ENCODE assay signal across 8 cellular contexts in the genomic region with DNA sequence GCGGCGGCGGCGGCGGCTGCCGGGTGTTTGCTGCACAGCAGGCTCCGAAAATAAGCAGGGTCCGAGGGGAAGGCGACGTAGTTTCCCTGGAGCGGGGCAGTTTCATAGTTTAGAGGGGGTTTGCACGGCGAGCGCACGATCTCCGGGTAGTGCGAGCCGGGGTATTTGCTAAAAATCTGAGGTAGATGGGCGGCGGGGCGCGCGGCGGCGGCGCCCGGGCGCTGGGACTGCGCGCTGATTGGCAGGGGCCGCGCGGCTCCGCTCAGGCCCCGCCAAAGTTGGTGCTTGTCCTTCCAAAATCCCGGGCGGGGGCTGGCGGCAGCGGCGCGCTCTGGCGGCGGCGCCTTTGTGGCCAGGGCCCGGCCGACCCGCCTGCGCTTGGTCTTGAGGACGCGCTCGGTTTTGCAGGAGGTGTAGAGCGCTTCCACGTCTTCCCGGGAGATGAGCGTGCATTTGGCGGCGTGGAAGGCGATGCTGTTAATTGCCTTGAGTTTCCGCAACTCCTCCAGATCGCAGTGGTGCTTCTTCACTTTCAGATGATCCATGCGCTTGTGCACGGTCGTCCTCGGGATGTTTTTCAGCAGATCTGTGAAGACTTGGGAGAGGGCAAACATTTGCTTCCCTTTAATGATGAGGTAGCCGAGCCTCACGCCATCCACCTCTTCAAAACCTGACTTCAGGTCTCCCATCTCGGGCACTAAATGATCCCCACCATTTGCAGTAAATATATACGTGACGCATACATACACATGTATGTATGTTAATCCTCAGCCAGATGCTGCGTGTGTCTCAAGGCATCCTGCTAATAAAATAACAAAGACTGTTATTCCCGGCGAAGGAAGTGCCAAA. TPM values are rescaled to one million over a fixed set of nuclear protein-coding genes. Genes with fewer than 3 reads are reported as not detected.
DNase-seq lines count a peak whose midpoint lies in the region; ATAC-seq, FAIRE-seq and TF ChIP-seq lines count a peak whose summit lies in the region.

No MANE protein-coding gene starts in this region.

- 5% methylated on average over 41 of the region's 72 CpGs for WGBS in HepG2 (ENCODE audit: low lambda C conversion rate)
- WGBS in stomach, 5 donors, result 2 to 8% (median 2%) methylated on average over 23 to 72 of the region's 72 CpGs

- DNase-seq in CD4-positive, CD25-positive, alpha-beta regulatory T cell, result peak in 2 of 3 donors; percentile 29 to 32
- DNase-seq in HepG2 (ENCODE audit: low spot score), result no peak
- DNase-seq in stomach, result peak; percentile 38
- no peak for DNase-seq in NCI-H524 treated with DMSO at 0.1 percent for 48 hours (lab: John Stamatoyannopoulos, UW)

- intact Hi-C loops in HepG2 (cut with micrococcal nuclease; ENCODE audit: unreplicated experiment), result loop anchor here (2.0 kb wide), 2 partner anchors 15 to 21 kb away; no protein-coding TSS in a partner anchor
- intact Hi-C loops in stomach (cut with DNase I; ENCODE audit: low total_unique reads), result no loop called here

- peak overlapping the region; percentile 79 to 93 (median 85) for H3K4me3 Mint-ChIP-seq in CD4-positive, CD25-positive, alpha-beta regulatory T cell

- H3K4me2 ChIP-seq in HepG2 (ENCODE audit: low read depth, low read length), result peak overlapping the region; percentile 98

- CTCF ChIA-PET in HepG2 (lab: Yijun Ruan, JAX; ENCODE audit: low intra/inter-chr PET ratio, low total read pairs), result interaction anchor here (0.8 to 1.1 kb wide), 2 partner anchors 20 to 21 kb away, joined by 4 to 6 read pairs; no protein-coding TSS in a partner anchor

- no peaks in the 10 kb centered on the region for H3K9me3 ChIP-seq in CD4-positive, CD25-positive, alpha-beta regulatory T cell (ENCODE audit: control insufficient read depth in 2 of 2, low read length in 2 of 2)
- H3K9me3 ChIP-seq in HepG2 (ENCODE audit: low read length) (no peaks in the 10 kb centered on the region), stomach (no peaks in the 10 kb centered on the region)

- peak overlapping the region; percentile 64 for H3K9ac ChIP-seq in HepG2 (ENCODE audit: insufficient read depth, low read depth, low read length)

- H3K4me1 Mint-ChIP-seq in CD4-positive, CD25-positive, alpha-beta regulatory T cell, result peaks cover 23 to 41% (median 31%) of the 10 kb centered on the region in 4 donors

- no peaks in the 10 kb centered on the region for H3K9me3 Mint-ChIP-seq in CD4-positive, CD25-positive, alpha-beta regulatory T cell

- peak; percentile 16 to 30 for ATAC-seq in CD4-positive, CD25-positive, alpha-beta regulatory T cell (ENCODE audit: low read depth in 2 of 2)
- ATAC-seq in GM18868 (IDR thresholded peaks at IDR 0.05; ENCODE audit: unreplicated experiment), result peak; percentile 66
- ATAC-seq in HG03095 (IDR thresholded peaks at IDR 0.05; ENCODE audit: unreplicated experiment), result peak; percentile 54
- ATAC-seq in HepG2, result peak; percentile 81

- no peaks in the 10 kb centered on the region for H3K36me3 ChIP-seq in CD4-positive, CD25-positive, alpha-beta regulatory T cell (ENCODE audit: control insufficient read depth, insufficient read depth, low read length)
- H3K36me3 ChIP-seq in HepG2 (replicated peaks in 1 of 2; ENCODE audit: control insufficient read depth in 1 of 2, insufficient read depth in 2 of 2, low read length in 2 of 2) (no peaks in the 10 kb centered on the region), stomach (no peaks in the 10 kb centered on the region)

- peak; percentile 48 for TF ChIP-seq POLR2A in Raji (IDR thresholded peaks at IDR 0.05; ENCODE audit: insufficient read depth, low read depth, low read length)
- 0 out of 4 replicates have a peak, but pooled peaks of 1 of the 2 experiments have one; percentile 29 for TF ChIP-seq POLR2A in HepG2 (IDR thresholded peaks at IDR 0.05; ENCODE audit: insufficient read depth in 1 of 2, low read depth in 2 of 2, low read length in 2 of 2)
- TF ChIP-seq POLR2A in stomach (IDR thresholded peaks at IDR 0.05), result no peak

- peak overlapping the region; percentile 73 for H2AFZ ChIP-seq in HepG2 (ENCODE audit: low read length)

- H3K36me3 Mint-ChIP-seq in CD4-positive, CD25-positive, alpha-beta regulatory T cell, result no peaks in the 10 kb centered on the region

- TF ChIP-seq RAD21 in HepG2 (CRISPR knock-in tag; IDR thresholded peaks at IDR 0.05), result peak; percentile 58; the same call in 1 of the 2 replicates

- H3K4me3 ChIP-seq in CD4-positive, CD25-positive, alpha-beta regulatory T cell (ENCODE audit: low read depth, low read length), result peak overlapping the region; percentile 73
- H3K4me3 ChIP-seq in HepG2 (replicated peaks in 1 of 3; ENCODE audit: insufficient read depth in 1 of 3, low read depth in 2 of 3, low read length in 3 of 3) (peak overlapping the region; percentile 80 to 91 (median 81)), stomach (peak overlapping the region; percentile 58 to 76 (median 67))

- FAIRE-seq in HepG2 (lab: Jason Lieb, UNC), result no peak

- no peak for TF ChIP-seq EP300 in HepG2 (IDR thresholded peaks at IDR 0.05; ENCODE audit: low read depth in 2 of 2, low read length in 2 of 2)
- TF ChIP-seq EP300 in HepG2 (CRISPR knock-in tag; IDR thresholded peaks at IDR 0.05; ENCODE audit: borderline replicate concordance), result no peak
- no peak for TF ChIP-seq EP300 in stomach (IDR thresholded peaks at IDR 0.05)

- POLR2A ChIA-PET in HepG2 (lab: Yijun Ruan, JAX), result interaction anchor here (0.6 to 5.4 kb wide), 6 partner anchors 10 to 105 kb away, joined by 3 to 92 read pairs (median 32); partner anchors contain the start of gene SKIDA1

- no peaks in the 10 kb centered on the region for H4K20me1 ChIP-seq in HepG2 (ENCODE audit: insufficient read depth, low read length)

- peaks cover 39% of the 10 kb centered on the region for H3K4me1 ChIP-seq in CD4-positive, CD25-positive, alpha-beta regulatory T cell (ENCODE audit: control insufficient read depth, insufficient read depth, low read length, poor library complexity, severe bottlenecking)
- H3K4me1 ChIP-seq in HepG2 (ENCODE audit: insufficient read depth, low read length), result peaks cover 62% of the 10 kb centered on the region
- H3K4me1 ChIP-seq in stomach, result peaks cover 6 to 69% (median 37%) of the 10 kb centered on the region in 4 donors

- no peak overlapping the region for H3K27ac ChIP-seq in CD4-positive, CD25-positive, alpha-beta regulatory T cell (ENCODE audit: insufficient read depth, low read length, poor library complexity, severe bottlenecking)
- peak overlapping the region; percentile 81 for H3K27ac ChIP-seq in cingulate gyrus (ENCODE audit: low read depth, low read length)
- H3K27ac ChIP-seq in HepG2 (ENCODE audit: extremely low read length, insufficient read depth, low read length), result peak overlapping the region; percentile 56
- peak overlapping the region; percentile 68 to 82 (median 79) for H3K27ac ChIP-seq in stomach

- peaks cover 87% of the 10 kb centered on the region for H3K27me3 Mint-ChIP-seq in CD4-positive, CD25-positive, alpha-beta regulatory T cell

- in situ Hi-C loops in HepG2 (cut with HindIII; ENCODE audit: extremely low pct_ligation_motif_present, low pct_unique_long_range_greater_than_20kb), result loop anchor here (25.0 kb wide), 1 partner anchor 795 kb away; the partner anchor contains the start of genes BMI1 and COMMD3

- TF ChIP-seq CTCF in HepG2 (CRISPR knock-in tag; IDR thresholded peaks at IDR 0.05), result peak; percentile 27; the same call in 1 of the 2 replicates
- no peak for TF ChIP-seq CTCF in stomach (IDR thresholded peaks at IDR 0.05)

- H3K79me2 ChIP-seq in HepG2 (ENCODE audit: insufficient read depth, low read length), result peaks cover 2% of the 10 kb centered on the region

- BruUV-seq in HepG2 (replicated peaks; lab: Mats Ljungman, UMichigan), result TSS peak; percentile 71

- H3K27me3 ChIP-seq in CD4-positive, CD25-positive, alpha-beta regulatory T cell (ENCODE audit: control insufficient read depth, insufficient read depth, low read length), result peaks cover 72% of the 10 kb centered on the region
- H3K27me3 ChIP-seq in HepG2 (ENCODE audit: control insufficient read depth in 1 of 2, insufficient read depth in 2 of 2, low read length in 2 of 2) (no peaks in the 10 kb centered on the region; a peak in 1 of 5 replicates), stomach (peaks cover 0 to 80% (median 68%) of the 10 kb centered on the region in 3 donors)

- H3K27ac Mint-ChIP-seq in CD4-positive, CD25-positive, alpha-beta regulatory T cell, result no peak overlapping the region

RNA-seq across cellular contexts. Expression of gene SKIDA1, which starts 8.1 kb away (rescaled TPM):
- total RNA-seq in CD4-positive, CD25-positive, alpha-beta regulatory T cell, result 0.10 TPM
- not detected for polyA plus RNA-seq in CD4-positive, CD25-positive, alpha-beta regulatory T cell
- 1.4 and 1.5 TPM in 2 replicates for total RNA-seq in HepG2 (2016; rRNA removed; fragmentation: Illumina TruSeq; extraction: Trizol)
- total RNA-seq in HepG2 (2016; cell fraction: cytosol; rRNA removed; fragmentation: Illumina TruSeq; extraction: Trizol; ENCODE audit: low read depth), result 0.35 and 0.40 TPM in 2 replicates
- 1.1 and 1.2 TPM in 2 replicates for total RNA-seq in HepG2 (2016; cell fraction: insoluble cytoplasmic fraction; rRNA removed; fragmentation: Illumina TruSeq; extraction: Trizol)
- total RNA-seq in HepG2 (2016; cell fraction: membrane; rRNA removed; fragmentation: Illumina TruSeq; extraction: Trizol), result 1.1 TPM in 2 replicates
- 1.4 TPM in 2 replicates for total RNA-seq in HepG2 (2016; cell fraction: nucleus; rRNA removed; fragmentation: Illumina TruSeq; extraction: Trizol)
- 0.29 and 0.73 TPM in 2 replicates for polyA plus RNA-seq in HepG2 (2011; rRNA removed)
- polyA plus RNA-seq in HepG2 (2011; cell fraction: cytosol; rRNA removed), result 0.17 and 0.19 TPM in 2 replicates
- polyA plus RNA-seq in HepG2 (2011; cell fraction: nucleus; rRNA removed), result 0.45 and 0.59 TPM in 2 replicates
- 0.24 and 0.85 TPM in 2 replicates for polyA plus RNA-seq in HepG2 (2012)
- polyA plus RNA-seq in HepG2 (2016; cell fraction: cytosol; fragmentation: Illumina TruSeq; extraction: Trizol; ENCODE audit: low read depth), result 0.11 and 0.58 TPM in 2 replicates
- 0.67 and 0.78 TPM in 2 replicates for polyA plus RNA-seq in HepG2 (2016; cell fraction: insoluble cytoplasmic fraction; fragmentation: Illumina TruSeq; extraction: Trizol; ENCODE audit: low read depth)
- 0.33 and 0.58 TPM in 2 replicates for polyA plus RNA-seq in HepG2 (2016; cell fraction: membrane; fragmentation: Illumina TruSeq; extraction: Trizol; ENCODE audit: low read depth)
- polyA plus RNA-seq in HepG2 (2016; cell fraction: nucleus; fragmentation: Illumina TruSeq; extraction: Trizol; ENCODE audit: insufficient read depth, low read depth), result 2.7 and 2.8 TPM in 2 replicates
- 0.12 and 0.28 TPM in 2 replicates for polyA minus RNA-seq in HepG2 (2011; rRNA and poly(A)+ RNA removed; ENCODE audit: low replicate concordance)
- polyA minus RNA-seq in HepG2 (2011; cell fraction: cytosol; rRNA and poly(A)+ RNA removed), result 0.49 and 0.88 TPM in 2 replicates
- 0.50 and 0.52 TPM in 2 replicates for polyA minus RNA-seq in HepG2 (2011; cell fraction: nucleus; rRNA and poly(A)+ RNA removed)
- 1 to 10 TPM in 2 of 5 donors, under 1 TPM in 2, not detected in 1; under 0.01 to 2.7 (median 0.95) TPM for total RNA-seq in stomach
- polyA plus RNA-seq in stomach, result under 1 TPM; 0.06 to 0.45 (median 0.15) TPM

RNA-seq across cellular contexts. Expression of gene MLLT10, which starts 16.7 kb away (rescaled TPM):
- total RNA-seq in CD4-positive, CD25-positive, alpha-beta regulatory T cell, result 81.9 TPM
- polyA plus RNA-seq in CD4-positive, CD25-positive, alpha-beta regulatory T cell, result 1 to 10 TPM; 5.8 to 9.3 (median 8.0) TPM
- total RNA-seq in HepG2 (2016; rRNA removed; fragmentation: Illumina TruSeq; extraction: Trizol), result 39.3 and 51.3 TPM in 2 replicates
- total RNA-seq in HepG2 (2016; cell fraction: cytosol; rRNA removed; fragmentation: Illumina TruSeq; extraction: Trizol; ENCODE audit: low read depth), result 32.5 and 35.1 TPM in 2 replicates
- total RNA-seq in HepG2 (2016; cell fraction: insoluble cytoplasmic fraction; rRNA removed; fragmentation: Illumina TruSeq; extraction: Trizol), result 40.6 and 48.2 TPM in 2 replicates
- total RNA-seq in HepG2 (2016; cell fraction: membrane; rRNA removed; fragmentation: Illumina TruSeq; extraction: Trizol), result 43.6 and 51.5 TPM in 2 replicates
- 132 and 141 TPM in 2 replicates for total RNA-seq in HepG2 (2016; cell fraction: nucleus; rRNA removed; fragmentation: Illumina TruSeq; extraction: Trizol)
- 72.1 and 84.1 TPM in 2 replicates for polyA plus RNA-seq in HepG2 (2011; rRNA removed)
- 52.6 and 55.4 TPM in 2 replicates for polyA plus RNA-seq in HepG2 (2011; cell fraction: cytosol; rRNA removed)
- polyA plus RNA-seq in HepG2 (2011; cell fraction: nucleus; rRNA removed), result 70.8 and 78.9 TPM in 2 replicates
- 36.4 and 36.6 TPM in 2 replicates for polyA plus RNA-seq in HepG2 (2012)
- 39.6 and 43.2 TPM in 2 replicates for polyA plus RNA-seq in HepG2 (2016; cell fraction: cytosol; fragmentation: Illumina TruSeq; extraction: Trizol; ENCODE audit: low read depth)
- polyA plus RNA-seq in HepG2 (2016; cell fraction: insoluble cytoplasmic fraction; fragmentation: Illumina TruSeq; extraction: Trizol; ENCODE audit: low read depth), result 41.2 and 47.5 TPM in 2 replicates
- 46.0 and 49.8 TPM in 2 replicates for polyA plus RNA-seq in HepG2 (2016; cell fraction: membrane; fragmentation: Illumina TruSeq; extraction: Trizol; ENCODE audit: low read depth)
- polyA plus RNA-seq in HepG2 (2016; cell fraction: nucleus; fragmentation: Illumina TruSeq; extraction: Trizol; ENCODE audit: insufficient read depth, low read depth), result 59.3 and 60.4 TPM in 2 replicates
- polyA minus RNA-seq in HepG2 (2011; rRNA and poly(A)+ RNA removed; ENCODE audit: low replicate concordance), result 65.5 and 210 TPM in 2 replicates
- 28.0 and 33.0 TPM in 2 replicates for polyA minus RNA-seq in HepG2 (2011; cell fraction: cytosol; rRNA and poly(A)+ RNA removed)
- 342 and 460 TPM in 2 replicates for polyA minus RNA-seq in HepG2 (2011; cell fraction: nucleus; rRNA and poly(A)+ RNA removed)
- total RNA-seq in stomach, result 10 to 100 TPM; 22.2 to 76.9 (median 34.4) TPM
- polyA plus RNA-seq in stomach, result 10 to 100 TPM; 12.8 to 22.1 (median 13.7) TPM

Comparison
In these comparisons a context has a peak if more than half of its experiments do, and no peak if none do; other contexts are left out.
1. ATAC-seq: peak in every context shown above with its lines; median percentile 81 in HepG2; 66 in GM18868; 54 in HG03095; 23 in CD4-positive, CD25-positive, alpha-beta regulatory T cell.
2. DNase-seq: peak in CD4-positive, CD25-positive, alpha-beta regulatory T cell (2 of 3) and stomach (single experiment); none in HepG2 (single experiment) and NCI-H524 treated with DMSO at 0.1 percent for 48 hours (single experiment).
3. Peak in every context shown above with its lines, with median percentiles within 50 percentile points of each other: H3K4me3 ChIP-seq.